In genomic region chr1:145123992-145124641, GRCh38 we compare ENCODE assay signal across 1 cellular context. TPM values are rescaled to one million over a fixed set of nuclear protein-coding genes. Genes with fewer than 3 reads are reported as not detected.
"Had no signal": no experiment of that assay in that cellular context is flagged by ENCODE, and none has a peak within 500 bp of the region (broad histone marks: within the 10 kb centered on the region; RNA-seq: fewer than 3 reads in every experiment).

No MANE protein-coding gene starts in this region.

RNA-seq across cellular contexts. Expression of gene FAM72D, which starts 28.3 kb away (rescaled TPM):
- total RNA-seq: myocyte had no signal
